Comparison of ENCODE assay signal across 1 cellular context in the genomic region with DNA sequence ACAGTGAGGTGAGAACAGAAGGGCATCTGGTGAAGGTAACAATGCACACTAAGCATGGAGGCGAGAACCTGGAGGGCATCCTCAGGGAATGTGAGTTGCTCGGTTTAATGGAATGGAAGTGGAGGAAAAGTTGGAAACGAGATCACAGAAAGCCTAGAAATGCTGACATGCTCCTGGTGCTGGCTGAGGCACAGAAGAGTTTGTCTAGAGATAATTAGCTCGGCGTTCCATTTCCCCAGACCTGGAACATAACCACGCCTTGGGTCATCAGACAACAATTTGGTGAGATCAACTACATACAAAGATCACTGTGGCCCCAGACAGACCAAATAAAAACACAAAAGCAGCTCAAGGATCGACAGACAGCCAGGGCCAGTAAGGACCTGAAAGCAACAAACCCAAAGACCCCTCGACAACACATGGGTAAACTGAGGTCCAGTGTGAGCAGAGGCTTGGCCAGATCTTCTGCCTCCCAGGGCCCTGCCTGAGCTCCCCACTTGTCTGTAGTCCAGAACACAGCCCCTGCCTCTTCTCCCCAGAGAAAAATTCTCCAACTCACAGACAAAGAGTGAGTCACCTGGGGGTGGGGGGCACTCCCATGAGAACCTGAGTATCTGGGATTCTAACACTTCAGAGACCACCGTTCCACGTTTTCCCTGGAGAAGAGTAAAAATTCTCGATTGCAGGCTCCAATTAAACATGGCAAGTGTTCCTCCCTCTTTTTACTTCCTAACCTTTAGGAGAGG.
TF ChIP-seq lines count a peak whose summit lies in the region.

No MANE protein-coding gene starts in this region.

TF ChIP-seq in SK-N-SH, 30 proteins besides CTCF, POLR2A, EP300 and RAD21 (continued from another document):
- TF ChIP-seq, protein P1, sequence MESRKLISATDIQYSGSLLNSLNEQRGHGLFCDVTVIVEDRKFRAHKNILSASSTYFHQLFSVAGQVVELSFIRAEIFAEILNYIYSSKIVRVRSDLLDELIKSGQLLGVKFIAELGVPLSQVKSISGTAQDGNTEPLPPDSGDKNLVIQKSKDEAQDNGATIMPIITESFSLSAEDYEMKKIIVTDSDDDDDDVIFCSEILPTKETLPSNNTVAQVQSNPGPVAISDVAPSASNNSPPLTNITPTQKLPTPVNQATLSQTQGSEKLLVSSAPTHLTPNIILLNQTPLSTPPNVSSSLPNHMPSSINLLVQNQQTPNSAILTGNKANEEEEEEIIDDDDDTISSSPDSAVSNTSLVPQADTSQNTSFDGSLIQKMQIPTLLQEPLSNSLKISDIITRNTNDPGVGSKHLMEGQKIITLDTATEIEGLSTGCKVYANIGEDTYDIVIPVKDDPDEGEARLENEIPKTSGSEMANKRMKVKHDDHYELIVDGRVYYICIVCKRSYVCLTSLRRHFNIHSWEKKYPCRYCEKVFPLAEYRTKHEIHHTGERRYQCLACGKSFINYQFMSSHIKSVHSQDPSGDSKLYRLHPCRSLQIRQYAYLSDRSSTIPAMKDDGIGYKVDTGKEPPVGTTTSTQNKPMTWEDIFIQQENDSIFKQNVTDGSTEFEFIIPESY (IDR thresholded peaks at IDR 0.05; ENCODE audit: borderline replicate concordance, low read depth): no peak
- TF ChIP-seq FOSL2 (IDR thresholded peaks at IDR 0.05; ENCODE audit: borderline replicate concordance, low read depth): peak; percentile 46; the same call in 1 of the 2 replicates
